In genomic region chr7:5822742-5823503, GRCh38 we compare ENCODE assay signal across 8 cellular contexts. TPM values are rescaled to one million over a fixed set of nuclear protein-coding genes. Genes with fewer than 3 reads are reported as not detected.
A peak's percentile ranks its signal among the peaks of the same experiment; 100 is the strongest.
DNase-seq lines count a peak whose midpoint lies in the region; ATAC-seq, FAIRE-seq and TF ChIP-seq lines count a peak whose summit lies in the region.

No MANE protein-coding gene starts in this region.

- peak; percentile 99 for ATAC-seq in HG02852 (IDR thresholded peaks at IDR 0.05; ENCODE audit: unreplicated experiment)

- TF ChIP-seq CTCF in left ventricle myocardium inferior (IDR thresholded peaks at IDR 0.05; ENCODE audit: borderline replicate concordance) (peak; percentile 50), progenitor cell of endocrine pancreas (IDR thresholded peaks at IDR 0.05; ENCODE audit: unreplicated experiment) (no peak)

- peak overlapping the region; percentile 75 for H3K4me3 ChIP-seq in left ventricle myocardium inferior

- no peaks in the 10 kb centered on the region for H3K27me3 Mint-ChIP-seq in progenitor cell of endocrine pancreas

- peak overlapping the region; percentile 92 for H3K27ac Mint-ChIP-seq in progenitor cell of endocrine pancreas

- peak; percentile 52; the same call in 1 of the 2 replicates for TF ChIP-seq POLR2A in GM12892 (IDR thresholded peaks at IDR 0.05; ENCODE audit: low read depth, low read length)

- H3K4me1 Mint-ChIP-seq in progenitor cell of endocrine pancreas (ENCODE audit: low read depth) = peaks cover 6% of the 10 kb centered on the region

- intact Hi-C loops in left ventricle myocardium inferior (cut with micrococcal nuclease) = no loop called here

- H3K9me3 Mint-ChIP-seq in progenitor cell of endocrine pancreas (ENCODE audit: low read depth) = no peaks in the 10 kb centered on the region

- no peaks in the 10 kb centered on the region for H3K9me3 ChIP-seq in left ventricle myocardium inferior (replicated peaks)

- DNase-seq in GM12892 (ENCODE audit: insufficient read length) (peak; percentile 91), NCI-H1436 treated with DMSO at 0.1 percent for 48 hours (lab: John Stamatoyannopoulos, UW) (peak; percentile 23), T follicular helper cell (ENCODE audit: low read depth) (peak; percentile 97), amniotic stem cell (lab: John Stamatoyannopoulos, UW) (peak; percentile 83), left ventricle myocardium inferior (peak; percentile 95), progenitor cell of endocrine pancreas (ENCODE audit: low spot score, unreplicated experiment) (peak; percentile 83), ureter (ENCODE audit: low spot score) (peak; percentile 96)

- peak overlapping the region; percentile 76 for H3K27ac ChIP-seq in left ventricle myocardium inferior (replicated peaks)

- peaks cover 4% of the 10 kb centered on the region for H3K27me3 ChIP-seq in left ventricle myocardium inferior (ENCODE audit: low read depth)

- H3K36me3 Mint-ChIP-seq in progenitor cell of endocrine pancreas (ENCODE audit: insufficient read depth) = no peaks in the 10 kb centered on the region

- H3K4me1 ChIP-seq in left ventricle myocardium inferior = peaks cover 12% of the 10 kb centered on the region

- peak overlapping the region; percentile 90 for H3K4me3 Mint-ChIP-seq in progenitor cell of endocrine pancreas (ENCODE audit: low read depth)

- peak; percentile 96 for FAIRE-seq in GM12892 (lab: Jason Lieb, UNC)

- H3K36me3 ChIP-seq in left ventricle myocardium inferior = no peaks in the 10 kb centered on the region

RNA-seq across cellular contexts. Expression of gene RNF216, which starts 41.5 kb away (rescaled TPM):
- polyA plus RNA-seq in GM12892 (2012; ENCODE audit: missing spikeins) = 22.2 TPM
- total RNA-seq in left ventricle myocardium inferior (26.1 TPM), progenitor cell of endocrine pancreas (38.3 and 39.8 TPM in 2 replicates), ureter (40.8 TPM)

RNA-seq across cellular contexts. Expression of gene OCM, which starts 57.7 kb away (rescaled TPM):
- polyA plus RNA-seq in GM12892 (2012; ENCODE audit: missing spikeins) = not detected
- not detected for total RNA-seq in left ventricle myocardium inferior
- total RNA-seq in progenitor cell of endocrine pancreas = not detected in 2 replicates
- total RNA-seq in ureter = 0.60 TPM

Comparison
In these comparisons a context has a peak if more than half of its experiments do, and no peak if none do; other contexts are left out.
1. Peak in every context shown above with its lines: DNase-seq, ATAC-seq, H3K4me3 ChIP-seq and H3K27ac ChIP-seq.
2. DNase-seq: peak in every context shown above with its lines; median percentile 97 in T follicular helper cell; 96 in ureter; 95 in left ventricle myocardium inferior; 91 in GM12892; 83 in amniotic stem cell; 83 in progenitor cell of endocrine pancreas; 23 in NCI-H1436 treated with DMSO at 0.1 percent for 48 hours.